ENCODE assay signal across 1 cellular context in the genomic region with DNA sequence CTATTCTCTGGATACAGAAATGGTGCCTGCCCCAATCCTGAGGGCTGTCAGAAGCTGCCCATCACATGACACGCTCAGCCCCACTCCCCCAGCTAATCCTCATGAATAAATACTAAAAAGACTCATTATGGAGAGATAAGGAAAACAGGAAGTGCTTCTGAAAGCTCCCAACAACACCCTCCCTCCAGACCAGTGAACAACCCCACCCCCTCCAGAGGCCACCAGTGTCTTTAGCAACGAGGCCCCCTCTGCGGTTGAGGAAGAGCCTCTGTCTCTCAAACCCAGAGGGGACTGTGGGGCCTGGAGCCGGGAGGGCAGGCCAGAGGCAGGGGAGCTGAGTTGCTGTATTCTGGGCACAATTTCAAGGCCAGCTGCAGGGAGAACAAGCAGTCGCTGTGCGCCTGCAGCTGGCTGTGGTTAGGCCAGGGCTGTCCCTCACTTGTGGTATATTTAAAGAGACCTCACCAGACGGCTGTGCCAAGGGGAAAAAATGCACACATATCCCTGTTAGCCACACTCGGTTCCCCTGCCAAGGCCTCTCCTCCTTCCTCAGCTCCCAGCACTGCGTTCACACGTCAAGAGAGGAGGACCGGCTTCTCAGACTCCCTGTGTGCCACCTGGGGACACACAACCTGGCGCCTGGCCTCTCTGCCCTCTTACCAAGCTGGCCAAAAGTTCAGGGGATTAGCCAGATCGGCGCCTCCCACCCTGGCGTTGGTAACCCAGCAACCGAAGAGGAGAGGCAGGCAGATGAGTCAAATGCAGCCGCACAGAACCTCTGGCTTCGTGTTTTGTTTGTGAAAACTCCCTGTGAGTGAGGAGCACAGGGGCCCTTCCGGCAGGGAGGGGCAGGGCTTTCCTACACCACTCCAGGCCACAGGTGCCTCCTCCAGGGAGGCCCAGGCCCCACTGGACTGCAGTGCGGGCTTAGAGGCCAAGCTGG.
A peak's percentile ranks its signal among the peaks of the same experiment; 100 is the strongest.
TF ChIP-seq lines count a peak whose summit lies in the region.

No MANE protein-coding gene starts in this region.

TF ChIP-seq in HepG2, 621 proteins besides CTCF, POLR2A, EP300 and RAD21 (continued from another document and continues in another):
- no peak for TF ChIP-seq SETDB1 (CRISPR knock-in tag; IDR thresholded peaks at IDR 0.05; ENCODE audit: borderline replicate concordance)
- TF ChIP-seq ELF1 (CRISPR knock-in tag; IDR thresholded peaks at IDR 0.05) = peak; percentile 44; the same call in 1 of the 2 replicates
- 0 out of 2 replicates have a peak, but pooled peaks have one; percentile 30 for TF ChIP-seq ARNT2 (CRISPR knock-in tag; IDR thresholded peaks at IDR 0.05; ENCODE audit: low read depth)
- TF ChIP-seq, protein P1, sequence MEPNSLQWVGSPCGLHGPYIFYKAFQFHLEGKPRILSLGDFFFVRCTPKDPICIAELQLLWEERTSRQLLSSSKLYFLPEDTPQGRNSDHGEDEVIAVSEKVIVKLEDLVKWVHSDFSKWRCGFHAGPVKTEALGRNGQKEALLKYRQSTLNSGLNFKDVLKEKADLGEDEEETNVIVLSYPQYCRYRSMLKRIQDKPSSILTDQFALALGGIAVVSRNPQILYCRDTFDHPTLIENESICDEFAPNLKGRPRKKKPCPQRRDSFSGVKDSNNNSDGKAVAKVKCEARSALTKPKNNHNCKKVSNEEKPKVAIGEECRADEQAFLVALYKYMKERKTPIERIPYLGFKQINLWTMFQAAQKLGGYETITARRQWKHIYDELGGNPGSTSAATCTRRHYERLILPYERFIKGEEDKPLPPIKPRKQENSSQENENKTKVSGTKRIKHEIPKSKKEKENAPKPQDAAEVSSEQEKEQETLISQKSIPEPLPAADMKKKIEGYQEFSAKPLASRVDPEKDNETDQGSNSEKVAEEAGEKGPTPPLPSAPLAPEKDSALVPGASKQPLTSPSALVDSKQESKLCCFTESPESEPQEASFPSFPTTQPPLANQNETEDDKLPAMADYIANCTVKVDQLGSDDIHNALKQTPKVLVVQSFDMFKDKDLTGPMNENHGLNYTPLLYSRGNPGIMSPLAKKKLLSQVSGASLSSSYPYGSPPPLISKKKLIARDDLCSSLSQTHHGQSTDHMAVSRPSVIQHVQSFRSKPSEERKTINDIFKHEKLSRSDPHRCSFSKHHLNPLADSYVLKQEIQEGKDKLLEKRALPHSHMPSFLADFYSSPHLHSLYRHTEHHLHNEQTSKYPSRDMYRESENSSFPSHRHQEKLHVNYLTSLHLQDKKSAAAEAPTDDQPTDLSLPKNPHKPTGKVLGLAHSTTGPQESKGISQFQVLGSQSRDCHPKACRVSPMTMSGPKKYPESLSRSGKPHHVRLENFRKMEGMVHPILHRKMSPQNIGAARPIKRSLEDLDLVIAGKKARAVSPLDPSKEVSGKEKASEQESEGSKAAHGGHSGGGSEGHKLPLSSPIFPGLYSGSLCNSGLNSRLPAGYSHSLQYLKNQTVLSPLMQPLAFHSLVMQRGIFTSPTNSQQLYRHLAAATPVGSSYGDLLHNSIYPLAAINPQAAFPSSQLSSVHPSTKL (CRISPR knock-in tag; IDR thresholded peaks at IDR 0.05) = peak; percentile 27
- TF ChIP-seq, protein P2, sequence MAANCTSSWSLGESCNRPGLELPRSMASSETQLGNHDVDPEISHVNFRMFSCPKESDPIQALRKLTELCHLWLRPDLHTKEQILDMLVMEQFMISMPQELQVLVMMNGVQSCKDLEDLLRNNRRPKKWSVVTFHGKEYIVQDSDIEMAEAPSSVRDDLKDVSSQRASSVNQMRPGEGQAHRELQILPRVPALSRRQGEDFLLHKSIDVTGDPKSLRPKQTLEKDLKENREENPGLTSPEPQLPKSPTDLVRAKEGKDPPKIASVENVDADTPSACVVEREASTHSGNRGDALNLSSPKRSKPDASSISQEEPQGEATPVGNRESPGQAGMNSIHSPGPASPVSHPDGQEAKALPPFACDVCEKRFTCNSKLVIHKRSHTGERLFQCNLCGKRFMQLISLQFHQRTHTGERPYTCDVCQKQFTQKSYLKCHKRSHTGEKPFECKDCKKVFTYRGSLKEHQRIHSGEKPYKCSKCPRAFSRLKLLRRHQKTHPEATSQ (CRISPR knock-in tag; IDR thresholded peaks at IDR 0.05; ENCODE audit: borderline replicate concordance) = no peak
- TF ChIP-seq, protein P3, sequence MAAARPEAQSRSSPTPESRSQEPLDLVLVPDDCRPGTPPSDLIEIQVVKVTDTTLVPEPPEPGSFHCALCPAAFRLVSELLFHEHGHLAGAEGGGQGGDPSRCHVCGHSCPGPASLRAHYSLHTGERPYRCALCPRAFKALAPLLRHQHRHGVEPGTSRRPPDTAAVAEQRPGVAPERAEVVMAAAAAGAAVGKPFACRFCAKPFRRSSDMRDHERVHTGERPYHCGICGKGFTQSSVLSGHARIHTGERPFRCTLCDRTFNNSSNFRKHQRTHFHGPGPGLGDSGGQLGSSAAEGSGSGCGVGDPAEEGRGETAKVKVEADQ (CRISPR knock-in tag; IDR thresholded peaks at IDR 0.05; ENCODE audit: borderline replicate concordance) = peak; percentile 51; the same call in 1 of the 2 replicates
- TF ChIP-seq ZSCAN9 (CRISPR knock-in tag; IDR thresholded peaks at IDR 0.05; ENCODE audit: borderline replicate concordance) = 0 out of 2 replicates have a peak, but pooled peaks have one; percentile 22
- 0 out of 2 replicates have a peak, but pooled peaks have one; percentile 16 for TF ChIP-seq NR2C2 (CRISPR knock-in tag; IDR thresholded peaks at IDR 0.05; ENCODE audit: borderline replicate concordance)
- peak; percentile 76; the same call in 1 of the 2 replicates for TF ChIP-seq ZNF292 (CRISPR knock-in tag; IDR thresholded peaks at IDR 0.05; ENCODE audit: borderline replicate concordance, low read depth)
- TF ChIP-seq HOXA9 (CRISPR knock-in tag; IDR thresholded peaks at IDR 0.05; ENCODE audit: borderline replicate concordance) = no peak
- no peak for TF ChIP-seq ZNF484 (CRISPR knock-in tag; IDR thresholded peaks at IDR 0.05; ENCODE audit: borderline replicate concordance, low read depth)
- TF ChIP-seq ZNF766 (CRISPR knock-in tag; IDR thresholded peaks at IDR 0.05; ENCODE audit: borderline replicate concordance) = peak; percentile 40; the same call in 1 of the 2 replicates
- TF ChIP-seq ZNF772 (CRISPR knock-in tag; IDR thresholded peaks at IDR 0.05) = no peak
- 0 out of 2 replicates have a peak, but pooled peaks have one; percentile 46 for TF ChIP-seq ZNF337 (CRISPR knock-in tag; IDR thresholded peaks at IDR 0.05; ENCODE audit: borderline replicate concordance, low read depth)
- TF ChIP-seq, protein P4, sequence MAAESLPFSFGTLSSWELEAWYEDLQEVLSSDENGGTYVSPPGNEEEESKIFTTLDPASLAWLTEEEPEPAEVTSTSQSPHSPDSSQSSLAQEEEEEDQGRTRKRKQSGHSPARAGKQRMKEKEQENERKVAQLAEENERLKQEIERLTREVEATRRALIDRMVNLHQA (CRISPR knock-in tag; IDR thresholded peaks at IDR 0.05) = no peak
- TF ChIP-seq PCBP1 (IDR thresholded peaks at IDR 0.05; ENCODE audit: borderline replicate concordance, low read depth, low read length) = no peak
- peak; percentile 45; the same call in 1 of the 2 replicates for TF ChIP-seq RFX1 (IDR thresholded peaks at IDR 0.05)
- TF ChIP-seq, protein P5, sequence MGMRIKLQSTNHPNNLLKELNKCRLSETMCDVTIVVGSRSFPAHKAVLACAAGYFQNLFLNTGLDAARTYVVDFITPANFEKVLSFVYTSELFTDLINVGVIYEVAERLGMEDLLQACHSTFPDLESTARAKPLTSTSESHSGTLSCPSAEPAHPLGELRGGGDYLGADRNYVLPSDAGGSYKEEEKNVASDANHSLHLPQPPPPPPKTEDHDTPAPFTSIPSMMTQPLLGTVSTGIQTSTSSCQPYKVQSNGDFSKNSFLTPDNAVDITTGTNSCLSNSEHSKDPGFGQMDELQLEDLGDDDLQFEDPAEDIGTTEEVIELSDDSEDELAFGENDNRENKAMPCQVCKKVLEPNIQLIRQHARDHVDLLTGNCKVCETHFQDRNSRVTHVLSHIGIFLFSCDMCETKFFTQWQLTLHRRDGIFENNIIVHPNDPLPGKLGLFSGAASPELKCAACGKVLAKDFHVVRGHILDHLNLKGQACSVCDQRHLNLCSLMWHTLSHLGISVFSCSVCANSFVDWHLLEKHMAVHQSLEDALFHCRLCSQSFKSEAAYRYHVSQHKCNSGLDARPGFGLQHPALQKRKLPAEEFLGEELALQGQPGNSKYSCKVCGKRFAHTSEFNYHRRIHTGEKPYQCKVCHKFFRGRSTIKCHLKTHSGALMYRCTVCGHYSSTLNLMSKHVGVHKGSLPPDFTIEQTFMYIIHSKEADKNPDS (CRISPR knock-in tag; IDR thresholded peaks at IDR 0.05) = no peak
- TF ChIP-seq, protein P6, sequence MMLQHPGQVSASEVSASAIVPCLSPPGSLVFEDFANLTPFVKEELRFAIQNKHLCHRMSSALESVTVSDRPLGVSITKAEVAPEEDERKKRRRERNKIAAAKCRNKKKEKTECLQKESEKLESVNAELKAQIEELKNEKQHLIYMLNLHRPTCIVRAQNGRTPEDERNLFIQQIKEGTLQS (CRISPR knock-in tag; IDR thresholded peaks at IDR 0.05) = no peak
- TF ChIP-seq ETV5 (CRISPR knock-in tag; IDR thresholded peaks at IDR 0.05; ENCODE audit: borderline replicate concordance) = peak; percentile 75; the same call in 1 of the 2 replicates
- TF ChIP-seq, protein P7, sequence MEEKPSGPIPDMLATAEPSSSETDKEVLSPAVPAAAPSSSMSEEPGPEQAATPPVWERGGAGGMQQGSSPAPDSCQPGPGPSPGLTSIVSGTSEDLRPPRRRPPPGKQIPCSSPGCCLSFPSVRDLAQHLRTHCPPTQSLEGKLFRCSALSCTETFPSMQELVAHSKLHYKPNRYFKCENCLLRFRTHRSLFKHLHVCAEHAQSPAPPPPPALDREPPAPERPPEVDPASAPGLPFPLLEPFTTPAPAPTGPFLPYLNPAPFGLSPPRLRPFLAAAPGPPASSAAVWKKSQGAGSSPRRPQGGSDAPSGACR (CRISPR knock-in tag; IDR thresholded peaks at IDR 0.05) = no peak
- TF ChIP-seq, protein P8, sequence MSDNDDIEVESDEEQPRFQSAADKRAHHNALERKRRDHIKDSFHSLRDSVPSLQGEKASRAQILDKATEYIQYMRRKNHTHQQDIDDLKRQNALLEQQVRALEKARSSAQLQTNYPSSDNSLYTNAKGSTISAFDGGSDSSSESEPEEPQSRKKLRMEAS (IDR thresholded peaks at IDR 0.05) = peak; percentile 50; the same call in 1 of the 2 replicates
- TF ChIP-seq PAWR (CRISPR knock-in tag; IDR thresholded peaks at IDR 0.05; ENCODE audit: borderline replicate concordance) = no peak
- TF ChIP-seq, protein P9, sequence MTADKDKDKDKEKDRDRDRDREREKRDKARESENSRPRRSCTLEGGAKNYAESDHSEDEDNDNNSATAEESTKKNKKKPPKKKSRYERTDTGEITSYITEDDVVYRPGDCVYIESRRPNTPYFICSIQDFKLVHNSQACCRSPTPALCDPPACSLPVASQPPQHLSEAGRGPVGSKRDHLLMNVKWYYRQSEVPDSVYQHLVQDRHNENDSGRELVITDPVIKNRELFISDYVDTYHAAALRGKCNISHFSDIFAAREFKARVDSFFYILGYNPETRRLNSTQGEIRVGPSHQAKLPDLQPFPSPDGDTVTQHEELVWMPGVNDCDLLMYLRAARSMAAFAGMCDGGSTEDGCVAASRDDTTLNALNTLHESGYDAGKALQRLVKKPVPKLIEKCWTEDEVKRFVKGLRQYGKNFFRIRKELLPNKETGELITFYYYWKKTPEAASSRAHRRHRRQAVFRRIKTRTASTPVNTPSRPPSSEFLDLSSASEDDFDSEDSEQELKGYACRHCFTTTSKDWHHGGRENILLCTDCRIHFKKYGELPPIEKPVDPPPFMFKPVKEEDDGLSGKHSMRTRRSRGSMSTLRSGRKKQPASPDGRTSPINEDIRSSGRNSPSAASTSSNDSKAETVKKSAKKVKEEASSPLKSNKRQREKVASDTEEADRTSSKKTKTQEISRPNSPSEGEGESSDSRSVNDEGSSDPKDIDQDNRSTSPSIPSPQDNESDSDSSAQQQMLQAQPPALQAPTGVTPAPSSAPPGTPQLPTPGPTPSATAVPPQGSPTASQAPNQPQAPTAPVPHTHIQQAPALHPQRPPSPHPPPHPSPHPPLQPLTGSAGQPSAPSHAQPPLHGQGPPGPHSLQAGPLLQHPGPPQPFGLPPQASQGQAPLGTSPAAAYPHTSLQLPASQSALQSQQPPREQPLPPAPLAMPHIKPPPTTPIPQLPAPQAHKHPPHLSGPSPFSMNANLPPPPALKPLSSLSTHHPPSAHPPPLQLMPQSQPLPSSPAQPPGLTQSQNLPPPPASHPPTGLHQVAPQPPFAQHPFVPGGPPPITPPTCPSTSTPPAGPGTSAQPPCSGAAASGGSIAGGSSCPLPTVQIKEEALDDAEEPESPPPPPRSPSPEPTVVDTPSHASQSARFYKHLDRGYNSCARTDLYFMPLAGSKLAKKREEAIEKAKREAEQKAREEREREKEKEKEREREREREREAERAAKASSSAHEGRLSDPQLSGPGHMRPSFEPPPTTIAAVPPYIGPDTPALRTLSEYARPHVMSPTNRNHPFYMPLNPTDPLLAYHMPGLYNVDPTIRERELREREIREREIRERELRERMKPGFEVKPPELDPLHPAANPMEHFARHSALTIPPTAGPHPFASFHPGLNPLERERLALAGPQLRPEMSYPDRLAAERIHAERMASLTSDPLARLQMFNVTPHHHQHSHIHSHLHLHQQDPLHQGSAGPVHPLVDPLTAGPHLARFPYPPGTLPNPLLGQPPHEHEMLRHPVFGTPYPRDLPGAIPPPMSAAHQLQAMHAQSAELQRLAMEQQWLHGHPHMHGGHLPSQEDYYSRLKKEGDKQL (CRISPR knock-in tag; IDR thresholded peaks at IDR 0.05; ENCODE audit: low read depth) = no peak
- TF ChIP-seq ZFP36L2 (CRISPR knock-in tag; IDR thresholded peaks at IDR 0.05) = no peak
- TF ChIP-seq, protein P10, sequence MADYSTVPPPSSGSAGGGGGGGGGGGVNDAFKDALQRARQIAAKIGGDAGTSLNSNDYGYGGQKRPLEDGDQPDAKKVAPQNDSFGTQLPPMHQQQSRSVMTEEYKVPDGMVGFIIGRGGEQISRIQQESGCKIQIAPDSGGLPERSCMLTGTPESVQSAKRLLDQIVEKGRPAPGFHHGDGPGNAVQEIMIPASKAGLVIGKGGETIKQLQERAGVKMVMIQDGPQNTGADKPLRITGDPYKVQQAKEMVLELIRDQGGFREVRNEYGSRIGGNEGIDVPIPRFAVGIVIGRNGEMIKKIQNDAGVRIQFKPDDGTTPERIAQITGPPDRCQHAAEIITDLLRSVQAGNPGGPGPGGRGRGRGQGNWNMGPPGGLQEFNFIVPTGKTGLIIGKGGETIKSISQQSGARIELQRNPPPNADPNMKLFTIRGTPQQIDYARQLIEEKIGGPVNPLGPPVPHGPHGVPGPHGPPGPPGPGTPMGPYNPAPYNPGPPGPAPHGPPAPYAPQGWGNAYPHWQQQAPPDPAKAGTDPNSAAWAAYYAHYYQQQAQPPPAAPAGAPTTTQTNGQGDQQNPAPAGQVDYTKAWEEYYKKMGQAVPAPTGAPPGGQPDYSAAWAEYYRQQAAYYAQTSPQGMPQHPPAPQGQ (CRISPR knock-in tag; IDR thresholded peaks at IDR 0.05; ENCODE audit: borderline replicate concordance) = no peak
- 0 out of 2 replicates have a peak, but pooled peaks have one; percentile 20 for TF ChIP-seq GATAD1 (CRISPR knock-in tag; IDR thresholded peaks at IDR 0.05)
